ENCODE assay signal across 8 cellular contexts in the genomic region with DNA sequence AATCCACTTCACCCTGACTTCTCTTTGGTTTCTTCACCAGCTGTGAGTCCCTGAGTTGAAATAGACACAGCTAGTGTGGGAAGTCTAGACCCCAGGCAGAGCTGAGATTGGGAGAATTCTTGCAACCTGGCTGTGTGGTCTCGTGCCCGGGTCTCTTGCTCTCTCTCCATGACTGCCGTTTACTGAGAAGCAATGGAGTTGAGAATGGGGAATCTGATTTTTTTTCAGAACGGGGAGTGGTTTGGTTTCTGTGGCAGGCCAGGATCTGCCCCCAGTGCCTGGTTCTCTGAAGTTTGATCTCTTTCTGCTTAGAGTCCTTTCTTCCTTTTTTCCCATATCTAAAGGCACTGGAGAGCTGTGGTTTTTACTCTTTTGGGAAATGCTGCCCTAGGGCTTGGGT. TPM values are rescaled to one million over a fixed set of nuclear protein-coding genes. Genes with fewer than 3 reads are reported as not detected.
A peak's percentile ranks its signal among the peaks of the same experiment; 100 is the strongest.
DNase-seq lines count a peak whose midpoint lies in the region; ATAC-seq and TF ChIP-seq lines count a peak whose summit lies in the region.

No MANE protein-coding gene starts in this region.

- no peak for ATAC-seq in GM19397 (IDR thresholded peaks at IDR 0.05; ENCODE audit: unreplicated experiment)
- ATAC-seq in HG02759 (IDR thresholded peaks at IDR 0.05; ENCODE audit: unreplicated experiment) = no peak

- peaks cover 26% of the 10 kb centered on the region for H3F3A ChIP-seq in neural progenitor cell (ENCODE audit: low read depth)

- no peak overlapping the region for H3K27ac Mint-ChIP-seq in Calu3 (ENCODE audit: unreplicated experiment)
- no peak overlapping the region for H3K27ac Mint-ChIP-seq in neural progenitor cell

- peak overlapping the region; percentile 69 to 100 (median 96) for H3K4me3 ChIP-seq in dorsolateral prefrontal cortex
- H3K4me3 ChIP-seq in neural progenitor cell = peak overlapping the region; percentile 80

- peaks cover 4% of the 10 kb centered on the region for H3K79me2 ChIP-seq in neural progenitor cell (ENCODE audit: low read depth)

- H3K27me3 Mint-ChIP-seq in Calu3 (ENCODE audit: unreplicated experiment) (no peaks in the 10 kb centered on the region), neural progenitor cell (ENCODE audit: insufficient read depth, low read depth) (peaks cover 5% of the 10 kb centered on the region)

- H3K9me3 ChIP-seq in neural progenitor cell (ENCODE audit: low read depth) = no peaks in the 10 kb centered on the region

- TF ChIP-seq CTCF in Calu3 (IDR thresholded peaks at IDR 0.05; ENCODE audit: unreplicated experiment) (no peak), dorsolateral prefrontal cortex (IDR thresholded peaks at IDR 0.05 in 54 of 56, conservative IDR thresholded peaks at IDR 0.05 in 2 of 56; ENCODE audit: low read depth in 1 of 56, partially characterized antibody in 56 of 56) (peak in 1 of 56 donors; percentile 8), neural progenitor cell (IDR thresholded peaks at IDR 0.05) (no peak)

- H3K4me1 Mint-ChIP-seq in Calu3 (ENCODE audit: low read depth, unreplicated experiment) (peaks cover 7% of the 10 kb centered on the region), neural progenitor cell (peaks cover 26% of the 10 kb centered on the region)

- no peaks in the 10 kb centered on the region for H3K27me3 ChIP-seq in dorsolateral prefrontal cortex
- H3K27me3 ChIP-seq in neural progenitor cell = no peaks in the 10 kb centered on the region

- peak overlapping the region; percentile 79 for H3K4me3 Mint-ChIP-seq in Calu3 (ENCODE audit: low read depth, unreplicated experiment)
- peak overlapping the region; percentile 98 for H3K4me3 Mint-ChIP-seq in neural progenitor cell

- DNase-seq in Calu3 = no peak
- DNase-seq in MV-4-11 (lab: John Stamatoyannopoulos, UW) = peak; percentile 32
- peak in 4 of 10 donors; percentile 7 to 28 (median 13) for DNase-seq in dorsolateral prefrontal cortex
- DNase-seq in neural progenitor cell (ENCODE audit: low spot score) = no peak
- no peak for DNase-seq in posterior vena cava (ENCODE audit: low spot score)
- DNase-seq in AML-193 (lab: John Stamatoyannopoulos, UW) = no peak

- H3K4me1 ChIP-seq in neural progenitor cell = peaks cover 11% of the 10 kb centered on the region

- no peaks in the 10 kb centered on the region for H4K20me1 ChIP-seq in neural progenitor cell (ENCODE audit: low read depth)

- TSS peak; percentile 29 for BruUV-seq in Calu3 (replicated peaks; lab: Mats Ljungman, UMichigan)

- CTCF ChIA-PET in Calu3 (lab: Charles Lee) = interaction anchor here (0.6 to 0.7 kb wide), 2 partner anchors 34 to 258 kb away, joined by 3 read pairs; no protein-coding TSS in a partner anchor

- no peak overlapping the region for H2AFZ ChIP-seq in neural progenitor cell (replicated peaks)

- H3K9me3 Mint-ChIP-seq in Calu3 (ENCODE audit: low read depth, unreplicated experiment) (no peaks in the 10 kb centered on the region), neural progenitor cell (no peaks in the 10 kb centered on the region)

- peak overlapping the region; percentile 86 for H3K4me2 ChIP-seq in neural progenitor cell

- intact Hi-C loops in Calu3 (cut with micrococcal nuclease; ENCODE audit: unreplicated experiment) = no loop called here
- intact Hi-C loops in dorsolateral prefrontal cortex (cut with DNase I) = loop anchor here (5.0 kb wide), 2 partner anchors 37 to 393 kb away; a partner anchor contains a TSS
- intact Hi-C loops in posterior vena cava (cut with DNase I) = loop anchor here in 1 of 2 donors (5.0 kb wide), 1 partner anchor 47 kb away; no protein-coding TSS in a partner anchor

- H3K36me3 Mint-ChIP-seq in Calu3 (ENCODE audit: insufficient read depth, unreplicated experiment) = peaks cover 18% of the 10 kb centered on the region
- peaks cover 2% of the 10 kb centered on the region for H3K36me3 Mint-ChIP-seq in neural progenitor cell

- H3K27ac ChIP-seq in dorsolateral prefrontal cortex (peak overlapping the region in 50 of 59 donors; percentile 13 to 98 (median 92)), neural progenitor cell (no peak overlapping the region)

- H3K36me3 ChIP-seq in neural progenitor cell = no peaks in the 10 kb centered on the region

- H3K9ac ChIP-seq in neural progenitor cell = no peak overlapping the region

RNA-seq across cellular contexts. Expression of a gene that starts 1.5 kb away (rescaled TPM):
- total RNA-seq in Calu3 (2022) = 12.2 and 15.4 TPM in 2 replicates
- 100 to 1,000 TPM in 5 of 120 experiments, 10 to 100 TPM in 115; 44.3 to 113 (median 69.8) TPM for total RNA-seq in dorsolateral prefrontal cortex
- total RNA-seq in neural progenitor cell (ENCODE audit: low replicate concordance) = 13.3 and 20.5 TPM in 2 replicates
- total RNA-seq in posterior vena cava = 10 to 100 TPM; 39.2 to 49.5 TPM

RNA-seq across cellular contexts. Expression of a gene that starts 19.1 kb away (rescaled TPM):
- total RNA-seq in Calu3 (2022) = 4.6 and 6.6 TPM in 2 replicates
- 1,000 to 10,000 TPM in 1 of 120 experiments, 100 to 1,000 TPM in 34, 10 to 100 TPM in 85; 19.4 to 1,046 (median 66.3) TPM for total RNA-seq in dorsolateral prefrontal cortex
- 24.5 and 34.0 TPM in 2 replicates for total RNA-seq in neural progenitor cell (ENCODE audit: low replicate concordance)
- 1,000 to 10,000 TPM; 5,409 to 9,264 TPM for total RNA-seq in posterior vena cava

RNA-seq across cellular contexts. Expression of a gene that starts 35.9 kb away (rescaled TPM):
- total RNA-seq in Calu3 (2022) (66.7 and 74.5 TPM in 2 replicates), dorsolateral prefrontal cortex (100 to 1,000 TPM in 100 of 120 experiments, 10 to 100 TPM in 20; 78.7 to 162 (median 121) TPM), neural progenitor cell (ENCODE audit: low replicate concordance) (161 and 203 TPM in 2 replicates), posterior vena cava (10 to 100 TPM; 56.4 to 61.2 TPM)

RNA-seq across cellular contexts. Expression of a gene that starts 51.9 kb away (rescaled TPM):
- total RNA-seq in Calu3 (2022) (44.3 and 49.2 TPM in 2 replicates), dorsolateral prefrontal cortex (100 to 1,000 TPM in 1 of 120 experiments, 10 to 100 TPM in 119; 41.1 to 101 (median 67.5) TPM), neural progenitor cell (ENCODE audit: low replicate concordance) (14.2 and 36.6 TPM in 2 replicates), posterior vena cava (10 to 100 TPM; 41.9 to 48.6 TPM)

RNA-seq across cellular contexts. Expression of a gene that starts 52.5 kb away (rescaled TPM):
- 19.2 and 20.0 TPM in 2 replicates for total RNA-seq in Calu3 (2022)
- total RNA-seq in dorsolateral prefrontal cortex = 10 to 100 TPM; 29.4 to 57.9 (median 42.5) TPM
- total RNA-seq in neural progenitor cell (ENCODE audit: low replicate concordance) = 20.9 and 43.6 TPM in 2 replicates
- 10 to 100 TPM; 24.8 to 25.7 TPM for total RNA-seq in posterior vena cava

Comparison
In these comparisons a context has a peak if more than half of its experiments do, and no peak if none do; other contexts are left out.
1. RNA of a gene that starts 19.1 kb away (total RNA-seq): 5,409 to 9,264 TPM in posterior vena cava; 19.4 to 1,046 TPM in dorsolateral prefrontal cortex, 24.5 to 34.0 TPM in neural progenitor cell and 4.6 to 6.6 TPM in Calu3; every median in the first group is over 4 times any median in the second.